ENCODE assay signal across 24 cellular contexts in genomic region chr1:201391225-201391624, GRCh38. TPM values are rescaled to one million over a fixed set of nuclear protein-coding genes. Genes with fewer than 3 reads are reported as not detected.
"Had no signal": no experiment of that assay in that cellular context is flagged by ENCODE, and none has a peak within 500 bp of the region (broad histone marks: within the 10 kb centered on the region; RNA-seq: fewer than 3 reads in every experiment).

No MANE protein-coding gene starts in this region.

- H3K4me2 ChIP-seq: KMS-11 had no signal

- H3K4me1 ChIP-seq: SJSA1 had no signal

- FAIRE-seq: HepG2, K562, RCC 7860 had no signal

- H3K36me3 ChIP-seq: SJSA1 had no signal

- H3K4me3 ChIP-seq: K562, SJSA1, SK-N-MC had no signal

- H3K27ac ChIP-seq: KMS-11, SJSA1, SK-N-MC had no signal

- H3K9me3 Mint-ChIP-seq: IgD-negative memory B cell had no signal

- H3K27ac Mint-ChIP-seq: IgD-negative memory B cell had no signal

- H3K9me3 ChIP-seq: SJSA1 had no signal

- H3K4me3 Mint-ChIP-seq: IgD-negative memory B cell had no signal

- H3K36me3 Mint-ChIP-seq: IgD-negative memory B cell had no signal

- H3K9ac ChIP-seq: KMS-11 had no signal

- ATAC-seq: HepG2, K562 had no signal

- DNase-seq: Kasumi-1, MM.1S, NCI-H1092 treated with DMSO at 0.1 percent for 48 hours, NCI-H1436, NCI-H187, NCI-H2029, NCI-H2081 treated with DMSO at 0.1 percent for 48 hours, NCI-H226, NCI-H446, NCI-H510A, NCI-H524 treated with DMSO at 0.1 percent for 48 hours, NCI-H774, RPMI8226, SIG-M5, SW 1271 had no signal

RNA-seq across cellular contexts. Expression of gene LAD1, which starts 7.9 kb away (rescaled TPM):
- total RNA-seq: HT1080, SJSA1 had no signal
- polyA plus RNA-seq: IgD-negative memory B cell, K562 had no signal

RNA-seq across cellular contexts. Expression of gene TNNT2, which starts 13.7 kb away (rescaled TPM):
- total RNA-seq: HT1080, K562, M059J, SJSA1 had no signal
- polyA plus RNA-seq: IgD-negative memory B cell, K562 had no signal

RNA-seq across cellular contexts. Expression of gene TNNI1, which starts 30.3 kb away (rescaled TPM):
- total RNA-seq: HepG2, HT1080, K562, M059J, SJSA1 had no signal
- polyA plus RNA-seq: HepG2, IgD-negative memory B cell, K562 had no signal
